21 cellular contexts compared by ENCODE assay signal in the genomic region with DNA sequence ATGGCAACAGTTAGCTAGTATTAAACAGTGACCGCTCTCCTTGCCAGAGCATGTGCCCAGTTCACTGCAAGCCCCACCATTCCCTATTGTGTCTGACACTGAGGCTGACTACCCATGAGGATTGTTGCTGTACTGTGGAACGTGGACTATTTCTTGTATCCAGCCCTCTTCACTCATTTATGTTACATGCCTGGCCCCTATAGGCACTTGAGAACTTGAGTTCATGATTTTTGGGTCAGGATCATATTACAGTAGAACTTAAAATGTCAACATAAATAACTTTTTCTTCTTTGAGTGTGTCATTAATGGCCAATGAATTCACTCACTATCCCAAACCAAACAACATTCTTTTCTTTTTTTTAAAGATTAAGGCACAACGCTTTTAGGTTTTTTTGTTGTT. TPM values are rescaled to one million over a fixed set of nuclear protein-coding genes. Genes with fewer than 3 reads are reported as not detected.
A peak's percentile ranks its signal among the peaks of the same experiment; 100 is the strongest.
DNase-seq lines count a peak whose midpoint lies in the region; ATAC-seq and TF ChIP-seq lines count a peak whose summit lies in the region.
"Had no signal": no experiment of that assay in that cellular context is flagged by ENCODE, and none has a peak within 500 bp of the region (broad histone marks: within the 10 kb centered on the region; RNA-seq: fewer than 3 reads in every experiment).

No MANE protein-coding gene starts in this region.

- H4K20me1 ChIP-seq in IMR-90 (ENCODE audit: insufficient read depth, low read length): no peaks in the 10 kb centered on the region

- no peak overlapping the region for H3K56ac ChIP-seq in IMR-90 (ENCODE audit: extremely low read depth, insufficient read depth, low read length)

- CTCF ChIA-PET in IMR-90 (lab: Yijun Ruan, JAX): no interaction called here

- DNase-seq in GM13977 (ENCODE audit: low spot score) (no peak), IMR-90 (peak; percentile 45), cardiac fibroblast (ENCODE audit: low read depth in 2 of 2) (peak; percentile 46 to 55), left kidney (ENCODE audit: low read depth, low spot score) (peak; percentile 88), SW 1271 (lab: John Stamatoyannopoulos, UW) (no peak), globus pallidus (ENCODE audit: low spot score) (no peak), activated gamma-delta T cell treated with Interleukin-2 at 50 U/mL for 16 hours (no peak)
- DNase-seq: activated CD4-positive, CD25-positive, alpha-beta regulatory T cell treated with anti-CD3 and anti-CD28 coated beads, Interleukin-2, amount 50 U/mL, for 72 hours; BE2C; Calu3; caudate nucleus; effector CD8-positive, alpha-beta T cell; foreskin melanocyte; MG63; NCI-H2081; NCI-H510A treated with DMSO at 0.1 percent for 48 hours; SHP77 had no signal

- H3K27ac ChIP-seq in IMR-90 (ENCODE audit: insufficient read depth, low read length): no peak overlapping the region
- H3K27ac ChIP-seq: spleen, suprapubic skin had no signal

- H3K9ac ChIP-seq in IMR-90 (ENCODE audit: low read depth, low read length): no peak overlapping the region

- H3K36me3 ChIP-seq in IMR-90 (ENCODE audit: control insufficient read depth, insufficient read depth, low read length): no peaks in the 10 kb centered on the region
- H3K36me3 ChIP-seq: BE2C, MG63, spleen, suprapubic skin had no signal

- H3K79me1 ChIP-seq in IMR-90 (ENCODE audit: low read depth in 1 of 2, low read length in 2 of 2): no peaks in the 10 kb centered on the region

- dilution Hi-C loops in IMR-90 (cut with HindIII; ENCODE audit: low sequenced_read_pairs, unreplicated experiment): no loop called here

- H3K4me3 ChIP-seq in IMR-90 (ENCODE audit: insufficient read depth, low read depth, low read length) (no peak overlapping the region), cardiac fibroblast (replicated peaks in 1 of 2; ENCODE audit: low read depth in 2 of 2, low read length in 2 of 2) (no peak overlapping the region)
- H3K4me3 ChIP-seq: MG63, spleen, suprapubic skin had no signal

- no peak overlapping the region for H2AK9ac ChIP-seq in IMR-90 (replicated peaks; ENCODE audit: low read depth, low read length, poor library complexity)

- H3K27me3 ChIP-seq in IMR-90 (ENCODE audit: control insufficient read depth, insufficient read depth, low read length): no peaks in the 10 kb centered on the region
- H3K27me3 ChIP-seq: BE2C, MG63, spleen, suprapubic skin had no signal

- intact Hi-C loops in IMR-90 (cut with micrococcal nuclease): loop anchor here (1.0 kb wide), 1 partner anchor 106 kb away; no protein-coding TSS in a partner anchor

- no peaks in the 10 kb centered on the region for H3K9me1 ChIP-seq in IMR-90 (ENCODE audit: insufficient read depth, low read length)

- in situ Hi-C loops in GM13977 (cut with MboI; ENCODE audit: low pct_unique_long_range_greater_than_20kb, low sequenced_read_pairs, unreplicated experiment) (no loop called here), IMR-90 (cut with MboI; ENCODE audit: low sequenced_read_pairs) (no loop called here)

- H4K5ac ChIP-seq in IMR-90 (ENCODE audit: low read depth, low read length): no peak overlapping the region

- H3K9me3 ChIP-seq in IMR-90 (ENCODE audit: control insufficient read depth, insufficient read depth, low read length): no peaks in the 10 kb centered on the region
- H3K9me3 ChIP-seq: BE2C, MG63, spleen, suprapubic skin had no signal

- no peak overlapping the region for H2BK15ac ChIP-seq in IMR-90 (ENCODE audit: low read depth, low read length)

- H4K91ac ChIP-seq in IMR-90 (ENCODE audit: insufficient read depth, low read depth, low read length): no peak overlapping the region

- no TSS peak for BruUV-seq in IMR-90 (replicated peaks; lab: Mats Ljungman, UMichigan)

- peak; percentile 68 for ATAC-seq in IMR-90 (ENCODE audit: low read depth)
- ATAC-seq in HG02623 (IDR thresholded peaks at IDR 0.05; ENCODE audit: unreplicated experiment): no peak
- ATAC-seq: activated T-helper 17 cell treated with anti-CD3 and anti-CD28 coated beads, Interleukin-2, amount 50 U/mL, for 72 hours had no signal

- no peak overlapping the region for H2BK120ac ChIP-seq in IMR-90 (ENCODE audit: low read depth, low read length)

- no peak overlapping the region for H2BK20ac ChIP-seq in IMR-90 (ENCODE audit: low read depth, low read length)

- no peak overlapping the region for H2BK5ac ChIP-seq in IMR-90 (ENCODE audit: low read depth, low read length, poor library complexity, severe bottlenecking)

- H3K4me2 ChIP-seq in IMR-90 (ENCODE audit: low read depth, low read length): no peak overlapping the region

- H2AFZ ChIP-seq in IMR-90 (replicated peaks; ENCODE audit: low read length, poor library complexity): no peak overlapping the region

- H2AK5ac ChIP-seq in IMR-90 (ENCODE audit: low read depth, low read length): no peak overlapping the region

- peak; percentile 32; the same call in 1 of the 2 replicates for TF ChIP-seq RAD21 in IMR-90 (IDR thresholded peaks at IDR 0.05; ENCODE audit: low read length)

- no peak overlapping the region for H3K14ac ChIP-seq in IMR-90 (replicated peaks; ENCODE audit: low read depth, low read length)

- no CpG with 5 or more reads among the region's 3 CpGs for WGBS in IMR-90 (ENCODE audit: extremely low coverage in 2 of 2, insufficient read length in 1 of 2), 2 experiments

- H4K8ac ChIP-seq in IMR-90 (ENCODE audit: low read depth in 2 of 2, low read length in 2 of 2): no peak overlapping the region

- TF ChIP-seq CTCF in GM13977 (IDR thresholded peaks at IDR 0.05; ENCODE audit: extremely low read depth, insufficient read depth, missing control alignments): peak; percentile 20
- no peak; the same call in 1 of the 2 replicates for TF ChIP-seq CTCF in IMR-90 (conservative IDR thresholded peaks at IDR 0.05; ENCODE audit: low read depth, low read length)
- no peak for TF ChIP-seq CTCF in cardiac fibroblast (IDR thresholded peaks at IDR 0.05; ENCODE audit: low read depth, low read length)

- no peak for TF ChIP-seq POLR2A in IMR-90 (IDR thresholded peaks at IDR 0.05; ENCODE audit: low read depth, low read length)

- POLR2A ChIA-PET in IMR-90 (lab: Charles Lee; ENCODE audit: unreplicated experiment): no interaction called here

- H3K18ac ChIP-seq in IMR-90 (ENCODE audit: low read depth, low read length): no peak overlapping the region

- H3K23ac ChIP-seq in IMR-90 (ENCODE audit: low read depth, low read length): no peak overlapping the region

- H3K4ac ChIP-seq in IMR-90 (ENCODE audit: low read depth, low read length): no peak overlapping the region

- peaks cover 2% of the 10 kb centered on the region; the same call in 1 of the 2 replicates for H3K4me1 ChIP-seq in IMR-90 (ENCODE audit: control insufficient read depth, insufficient read depth, low read length)
- H3K4me1 ChIP-seq: BE2C, spleen, suprapubic skin had no signal

TF ChIP-seq in IMR-90, 13 proteins besides CTCF, POLR2A, EP300 and RAD21:
- TF ChIP-seq BHLHE40 (IDR thresholded peaks at IDR 0.05; ENCODE audit: low read depth, low read length) (no peak), MXI1 (IDR thresholded peaks at IDR 0.05; ENCODE audit: borderline replicate concordance, low read depth, low read length) (no peak), MAZ (IDR thresholded peaks at IDR 0.05; ENCODE audit: borderline replicate concordance, low read depth, low read length) (no peak), NFE2L2 (IDR thresholded peaks at IDR 0.05; ENCODE audit: low read depth, low read length) (no peak), CEBPB (IDR thresholded peaks at IDR 0.05; ENCODE audit: low read depth, low read length) (no peak), MAFK (IDR thresholded peaks at IDR 0.05; ENCODE audit: low read depth, low read length) (no peak)
- TF ChIP-seq, protein P1, sequence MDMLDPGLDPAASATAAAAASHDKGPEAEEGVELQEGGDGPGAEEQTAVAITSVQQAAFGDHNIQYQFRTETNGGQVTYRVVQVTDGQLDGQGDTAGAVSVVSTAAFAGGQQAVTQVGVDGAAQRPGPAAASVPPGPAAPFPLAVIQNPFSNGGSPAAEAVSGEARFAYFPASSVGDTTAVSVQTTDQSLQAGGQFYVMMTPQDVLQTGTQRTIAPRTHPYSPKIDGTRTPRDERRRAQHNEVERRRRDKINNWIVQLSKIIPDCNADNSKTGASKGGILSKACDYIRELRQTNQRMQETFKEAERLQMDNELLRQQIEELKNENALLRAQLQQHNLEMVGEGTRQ (IDR thresholded peaks at IDR 0.05; ENCODE audit: low read depth, low read length): no peak

RNA-seq across cellular contexts. Expression of a gene that starts 55.7 kb away (rescaled TPM):
- 35.0 and 43.6 TPM in 2 replicates for total RNA-seq in IMR-90 (2012; rRNA removed)
- polyA plus RNA-seq in IMR-90 (2012; rRNA removed): 15.8 and 19.0 TPM in 2 replicates
- polyA plus RNA-seq in IMR-90 (2012; cell fraction: cytosol; rRNA removed): 7.2 and 10.4 TPM in 2 replicates
- polyA plus RNA-seq in IMR-90 (2012; cell fraction: nucleus; rRNA removed; ENCODE audit: low replicate concordance): 3.3 and 13.6 TPM in 2 replicates

RNA-seq across cellular contexts. Expression of a gene that starts 56.2 kb away (rescaled TPM):
- 42.3 and 51.7 TPM in 2 replicates for total RNA-seq in IMR-90 (2012; rRNA removed)
- 7.4 and 8.1 TPM in 2 replicates for polyA plus RNA-seq in IMR-90 (2012; rRNA removed)
- 2.8 and 4.2 TPM in 2 replicates for polyA plus RNA-seq in IMR-90 (2012; cell fraction: cytosol; rRNA removed)
- 4.4 and 12.9 TPM in 2 replicates for polyA plus RNA-seq in IMR-90 (2012; cell fraction: nucleus; rRNA removed; ENCODE audit: low replicate concordance)

Comparison
In these comparisons a context has a peak if more than half of its experiments do, and no peak if none do; other contexts are left out.
1. DNase-seq: peak in IMR-90 (single experiment), cardiac fibroblast (2 of 2) and left kidney (single experiment); none in GM13977 (single experiment), SW 1271 (0 of 2), globus pallidus (single experiment) and activated gamma-delta T cell treated with Interleukin-2 at 50 U/mL for 16 hours (single experiment).